ENCODE assay signal across 24 cellular contexts in the genomic region with DNA sequence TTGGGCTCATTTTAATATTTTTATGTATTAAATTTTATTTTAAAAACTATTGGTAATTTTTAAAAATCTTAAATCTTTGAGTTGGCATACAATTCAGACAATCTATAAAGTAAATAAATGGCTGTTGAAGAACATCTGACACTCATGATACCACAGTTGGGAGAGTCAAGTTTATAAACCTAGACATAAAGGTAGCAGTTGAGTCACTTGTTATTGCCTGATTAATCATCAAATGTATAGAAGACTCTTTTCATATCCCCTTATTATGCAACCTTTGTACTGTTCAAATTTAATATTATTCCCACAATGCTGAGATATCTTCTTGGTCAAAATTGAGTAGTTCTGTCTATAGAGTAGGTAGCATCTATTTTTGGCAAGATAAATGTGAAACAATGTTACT. TPM values are rescaled to one million over a fixed set of nuclear protein-coding genes. Genes with fewer than 3 reads are reported as not detected.
DNase-seq lines count a peak whose midpoint lies in the region; ATAC-seq and TF ChIP-seq lines count a peak whose summit lies in the region.
"Had no signal": no experiment of that assay in that cellular context is flagged by ENCODE, and none has a peak within 500 bp of the region (broad histone marks: within the 10 kb centered on the region; RNA-seq: fewer than 3 reads in every experiment).

No MANE protein-coding gene starts in this region.

- no peak overlapping the region for H3K27ac ChIP-seq in CD4-positive, alpha-beta T cell (ENCODE audit: low read depth, low read length)
- no peak overlapping the region for H3K27ac ChIP-seq in RWPE2 (ENCODE audit: poor library complexity, severe bottlenecking)
- H3K27ac ChIP-seq: GM23248, HL-60, prostate gland, SJSA1, tibial artery had no signal

- H3K9me3 ChIP-seq in CD4-positive, alpha-beta T cell (ENCODE audit: control insufficient read depth, low read length), result no peaks in the 10 kb centered on the region
- no peaks in the 10 kb centered on the region for H3K9me3 ChIP-seq in RWPE2 (ENCODE audit: severe bottlenecking)
- H3K9me3 ChIP-seq: prostate gland, SJSA1, tibial artery had no signal

- H3K27me3 Mint-ChIP-seq in CD4-positive, alpha-beta T cell, result peaks cover 42% of the 10 kb centered on the region

- H3K27ac Mint-ChIP-seq in CD4-positive, alpha-beta T cell, result no peak overlapping the region
- H3K27ac Mint-ChIP-seq: activated naive CD8-positive, alpha-beta T cell treated with anti-CD3 and anti-CD28 coated beads for 36 hours; activated T-helper 2 cell treated with anti-CD3 and anti-CD28 coated beads, Interferon-gamma antibody, Interleukin-2, Interleukin-4, amounts not matched to agents 10 μg/mL and 5 μg/mL and 100 μg/mL, durations not matched to agents 14 hours and 24 hours and 36 hours; stimulated activated naive CD8-positive, alpha-beta T cell treated with anti-CD3 and anti-CD28 coated beads, Interleukin-15, Interleukin-2, amounts not matched to agents 100 ng/mL and 50 ng/mL, for 24 hours had no signal

- no peaks in the 10 kb centered on the region for H3K36me3 ChIP-seq in RWPE2 (ENCODE audit: low read depth)
- H3K36me3 ChIP-seq: prostate gland, SJSA1, tibial artery had no signal

- no peaks in the 10 kb centered on the region for H3K36me3 Mint-ChIP-seq in CD4-positive, alpha-beta T cell (ENCODE audit: low read depth)
- H3K36me3 Mint-ChIP-seq: activated naive CD8-positive, alpha-beta T cell treated with anti-CD3 and anti-CD28 coated beads for 36 hours had no signal

- H3K4me1 Mint-ChIP-seq in CD4-positive, alpha-beta T cell (ENCODE audit: low read depth), result no peaks in the 10 kb centered on the region
- H3K4me1 Mint-ChIP-seq: neural crest cell had no signal

- POLR2A ChIA-PET in CD4-positive, alpha-beta T cell (lab: Charles Lee), result no interaction called here

- peak overlapping the region; percentile 8 for H3K4me3 Mint-ChIP-seq in CD4-positive, alpha-beta T cell
- H3K4me3 Mint-ChIP-seq: activated naive CD8-positive, alpha-beta T cell treated with anti-CD3 and anti-CD28 coated beads for 36 hours; neural crest cell; stimulated activated naive CD8-positive, alpha-beta T cell treated with anti-CD3 and anti-CD28 coated beads, Interleukin-15, Interleukin-2, amounts not matched to agents 100 ng/mL and 50 ng/mL, for 24 hours had no signal

- peaks cover 10% of the 10 kb centered on the region for H3K4me1 ChIP-seq in RWPE2 (ENCODE audit: insufficient read depth, poor library complexity, severe bottlenecking)
- H3K4me1 ChIP-seq: prostate gland, SJSA1 had no signal

- no peak for TF ChIP-seq CTCF in CD4-positive, alpha-beta T cell (IDR thresholded peaks at IDR 0.05)
- TF ChIP-seq CTCF in RWPE2 (IDR thresholded peaks at IDR 0.05; ENCODE audit: poor library complexity, severe bottlenecking), result no peak

- no peak overlapping the region for H3K4me3 ChIP-seq in RWPE2 (ENCODE audit: severe bottlenecking)
- H3K4me3 ChIP-seq: GM23248, prostate gland, SJSA1, tibial artery had no signal

- intact Hi-C loops in CD4-positive, alpha-beta T cell (cut with DNase I, micrococcal nuclease), result no loop called here

- H3K9me3 Mint-ChIP-seq in CD4-positive, alpha-beta T cell, result no peaks in the 10 kb centered on the region
- H3K9me3 Mint-ChIP-seq: activated naive CD8-positive, alpha-beta T cell treated with anti-CD3 and anti-CD28 coated beads for 36 hours; activated T-helper 2 cell treated with anti-CD3 and anti-CD28 coated beads, Interferon-gamma antibody, Interleukin-2, Interleukin-4, amounts not matched to agents 10 μg/mL and 5 μg/mL and 100 μg/mL, durations not matched to agents 14 hours and 24 hours and 36 hours; neural crest cell; stimulated activated naive CD8-positive, alpha-beta T cell treated with anti-CD3 and anti-CD28 coated beads, Interleukin-15, Interleukin-2, amounts not matched to agents 100 ng/mL and 50 ng/mL, for 24 hours had no signal

- peaks cover 16% of the 10 kb centered on the region for H3K27me3 ChIP-seq in CD4-positive, alpha-beta T cell (ENCODE audit: control insufficient read depth, insufficient read depth, low read length)
- no peaks in the 10 kb centered on the region for H3K27me3 ChIP-seq in RWPE2 (ENCODE audit: insufficient read depth, poor library complexity, severe bottlenecking)

- no peak for DNase-seq in CD4-positive, alpha-beta T cell
- DNase-seq in RWPE2 (ENCODE audit: low spot score), result no peak
- no peak for DNase-seq in putamen (ENCODE audit: low spot score)
- DNase-seq in NCI-H69 (lab: John Stamatoyannopoulos, UW), result no peak
- DNase-seq in cortex of kidney (lab: John Stamatoyannopoulos, UW), result no peak
- DNase-seq: activated CD4-positive, alpha-beta T cell treated with anti-CD3 and anti-CD28 coated beads, Interleukin-2, amount 50 U/mL, for 48 hours; activated naive CD8-positive, alpha-beta T cell treated with anti-CD3 and anti-CD28 coated beads for 36 hours; GM23248; head of caudate nucleus; IMR-90; midbrain; NCI-H1694; NCI-H226; NCI-H82; tibial artery had no signal

- ATAC-seq in CD4-positive, alpha-beta T cell (ENCODE audit: poor library complexity), result no peak
- ATAC-seq in GM18498 (IDR thresholded peaks at IDR 0.05; ENCODE audit: unreplicated experiment) (peak; percentile 25), RWPE2 (ENCODE audit: low read depth) (peak; percentile 76), esophagus mucosa (peak; percentile 65)

- CTCF ChIA-PET in CD4-positive, alpha-beta T cell (lab: Charles Lee), result no interaction called here

RNA-seq across cellular contexts. Expression of a gene that starts 19.6 kb away (rescaled TPM):
- not detected for total RNA-seq in CD4-positive, alpha-beta T cell
- total RNA-seq in esophagus mucosa, result not detected
- total RNA-seq: activated naive CD8-positive, alpha-beta T cell treated with anti-CD3 and anti-CD28 coated beads for 36 hours; activated T-helper 2 cell treated with anti-CD3 and anti-CD28 coated beads, Interferon-gamma antibody, Interleukin-2, Interleukin-4, amounts not matched to agents 10 μg/mL and 5 μg/mL and 100 μg/mL, durations not matched to agents 14 hours and 24 hours and 36 hours; GM23248; IMR-90; SJSA1; T-helper 2 cell treated with Interferon-gamma antibody and Interleukin-4, amounts not matched to agents 100 ng/mL and 5 ng/mL, for 36 hours had no signal

RNA-seq across cellular contexts. Expression of a gene that starts 55.0 kb away (rescaled TPM):
- not detected for total RNA-seq in CD4-positive, alpha-beta T cell
- 0.36 TPM for total RNA-seq in esophagus mucosa
- total RNA-seq: activated T-helper 2 cell treated with anti-CD3 and anti-CD28 coated beads, Interferon-gamma antibody, Interleukin-2, Interleukin-4, amounts not matched to agents 10 μg/mL and 5 μg/mL and 100 μg/mL, durations not matched to agents 14 hours and 24 hours and 36 hours; T-helper 2 cell treated with Interferon-gamma antibody and Interleukin-4, amounts not matched to agents 100 ng/mL and 5 ng/mL, for 36 hours had no signal

RNA-seq across cellular contexts. Expression of a gene that starts 57.5 kb away (rescaled TPM):
- total RNA-seq in CD4-positive, alpha-beta T cell, result 100 to 1,000 TPM; 164 to 179 TPM
- 49.5 TPM for total RNA-seq in esophagus mucosa
